In the genomic region with DNA sequence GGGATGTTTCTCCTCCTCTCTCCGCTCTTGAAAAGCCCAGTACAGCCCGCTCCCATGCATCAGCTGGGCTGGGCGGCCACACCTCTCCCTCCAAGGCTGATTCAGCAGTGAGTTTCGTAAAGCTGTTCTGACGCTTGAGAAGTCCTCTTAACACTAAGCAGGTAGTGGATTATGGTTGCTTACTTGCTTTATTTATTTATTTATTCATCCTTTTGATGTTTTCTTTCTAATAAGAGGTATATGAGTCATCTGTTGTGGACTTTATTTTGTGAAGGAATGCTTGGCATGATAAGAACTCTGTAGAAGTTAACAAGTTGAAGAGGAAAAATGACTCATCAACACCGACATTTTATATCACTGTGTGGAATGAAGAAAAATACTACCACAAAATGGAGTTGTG, we compare ENCODE assay signal across 14 cellular contexts.
A peak's percentile ranks its signal among the peaks of the same experiment; 100 is the strongest.
DNase-seq lines count a peak whose midpoint lies in the region; ATAC-seq and TF ChIP-seq lines count a peak whose summit lies in the region.
"Had no signal": no experiment of that assay in that cellular context is flagged by ENCODE, and none has a peak within 500 bp of the region (broad histone marks: within the 10 kb centered on the region; RNA-seq: fewer than 3 reads in every experiment).

No MANE protein-coding gene starts in this region.

- peaks cover 6% of the 10 kb centered on the region for H3K4me1 Mint-ChIP-seq in MCF 10A (ENCODE audit: insufficient read depth, unreplicated experiment)
- H3K4me1 Mint-ChIP-seq in effector memory CD8-positive, alpha-beta T cell (ENCODE audit: low read depth in 2 of 2) = no peaks in the 10 kb centered on the region
- H3K4me1 Mint-ChIP-seq: naive B cell had no signal

- DNase-seq in MCF 10A (ENCODE audit: unreplicated experiment) = peak; percentile 83
- no peak for DNase-seq in breast epithelium (ENCODE audit: low spot score in 2 of 2)
- peak; percentile 36 for DNase-seq in T1000 (lab: John Stamatoyannopoulos, UW)
- no peak for DNase-seq in left ventricle myocardium superior
- no peak for DNase-seq in smooth muscle cell (lab: John Stamatoyannopoulos, UW; ENCODE audit: unreplicated experiment)
- DNase-seq in esophagus squamous epithelium (lab: John Stamatoyannopoulos, UW) = no peak
- DNase-seq in effector memory CD8-positive, alpha-beta T cell = no peak
- no peak for DNase-seq in amygdala (lab: John Stamatoyannopoulos, UW)
- DNase-seq: activated CD4-positive, alpha-beta memory T cell treated with anti-CD3 and anti-CD28 coated beads for 36 hours; gastrocnemius medialis; KBM-7; naive B cell; substantia nigra had no signal

- H3K9me3 Mint-ChIP-seq in MCF 10A (ENCODE audit: unreplicated experiment) = peaks cover 7% of the 10 kb centered on the region
- H3K9me3 Mint-ChIP-seq in effector memory CD8-positive, alpha-beta T cell = peaks cover 0 to 6% of the 10 kb centered on the region in 2 donors
- H3K9me3 Mint-ChIP-seq: activated CD4-positive, alpha-beta memory T cell treated with anti-CD3 and anti-CD28 coated beads for 36 hours had no signal

- CTCF ChIA-PET in MCF 10A (lab: Yijun Ruan, JAX) = interaction anchor here (1.2 to 2.0 kb wide), 2 partner anchors 66 to 124 kb away, joined by 6 read pairs; no protein-coding TSS in a partner anchor

- no peaks in the 10 kb centered on the region for H3K27me3 ChIP-seq in breast epithelium
- no peaks in the 10 kb centered on the region for H3K27me3 ChIP-seq in smooth muscle cell (ENCODE audit: low read depth)
- no peaks in the 10 kb centered on the region for H3K27me3 ChIP-seq in esophagus squamous epithelium
- H3K27me3 ChIP-seq: gastrocnemius medialis had no signal

- intact Hi-C loops in MCF 10A (cut with micrococcal nuclease) (loop anchor here (5.0 kb wide), 1 partner anchor 63 kb away; no protein-coding TSS in a partner anchor), breast epithelium (cut with DNase I; ENCODE audit: low total_unique reads) (no loop called here), left ventricle myocardium superior (cut with micrococcal nuclease) (no loop called here), esophagus squamous epithelium (cut with DNase I) (no loop called here)

- no peaks in the 10 kb centered on the region for H3K4me1 ChIP-seq in breast epithelium
- H3K4me1 ChIP-seq in smooth muscle cell (ENCODE audit: low read depth) = no peaks in the 10 kb centered on the region
- no peaks in the 10 kb centered on the region for H3K4me1 ChIP-seq in esophagus squamous epithelium
- H3K4me1 ChIP-seq: gastrocnemius medialis had no signal

- H3K27ac ChIP-seq in breast epithelium = no peak overlapping the region
- H3K27ac ChIP-seq in smooth muscle cell (ENCODE audit: low read depth) = no peak overlapping the region
- H3K27ac ChIP-seq in esophagus squamous epithelium = peak overlapping the region in 1 of 4 donors; percentile 17
- H3K27ac ChIP-seq: 22Rv1 had no signal

- H3K79me2 ChIP-seq in smooth muscle cell (ENCODE audit: low read depth) = no peaks in the 10 kb centered on the region

- H3K9me3 ChIP-seq in breast epithelium = no peaks in the 10 kb centered on the region
- H3K9me3 ChIP-seq in smooth muscle cell (replicated peaks; ENCODE audit: low read depth) = no peaks in the 10 kb centered on the region
- no peaks in the 10 kb centered on the region for H3K9me3 ChIP-seq in esophagus squamous epithelium
- H3K9me3 ChIP-seq: gastrocnemius medialis had no signal

- H4K20me1 ChIP-seq in smooth muscle cell (ENCODE audit: low read depth) = no peaks in the 10 kb centered on the region

- H3K36me3 ChIP-seq in breast epithelium = no peaks in the 10 kb centered on the region
- no peaks in the 10 kb centered on the region for H3K36me3 ChIP-seq in smooth muscle cell (ENCODE audit: low read depth)
- no peaks in the 10 kb centered on the region for H3K36me3 ChIP-seq in esophagus squamous epithelium
- H3K36me3 ChIP-seq: gastrocnemius medialis had no signal

- TF ChIP-seq CTCF in MCF 10A (IDR thresholded peaks at IDR 0.05; ENCODE audit: unreplicated experiment) = no peak
- no peak for TF ChIP-seq CTCF in breast epithelium (IDR thresholded peaks at IDR 0.05)
- no peak for TF ChIP-seq CTCF in smooth muscle cell (IDR thresholded peaks at IDR 0.05; ENCODE audit: borderline replicate concordance, insufficient read depth, poor library complexity, severe bottlenecking)
- no peak for TF ChIP-seq CTCF in esophagus squamous epithelium (IDR thresholded peaks at IDR 0.05)

- H3K4me3 ChIP-seq in breast epithelium (no peak overlapping the region), smooth muscle cell (no peak overlapping the region), esophagus squamous epithelium (no peak overlapping the region)
- H3K4me3 ChIP-seq: gastrocnemius medialis had no signal

- H2AFZ ChIP-seq in smooth muscle cell (ENCODE audit: low read depth) = no peak overlapping the region

- no peaks in the 10 kb centered on the region for H3F3A ChIP-seq in smooth muscle cell (ENCODE audit: low read depth)

- H3K36me3 Mint-ChIP-seq in MCF 10A (ENCODE audit: insufficient read depth, unreplicated experiment) = no peaks in the 10 kb centered on the region
- no peaks in the 10 kb centered on the region for H3K36me3 Mint-ChIP-seq in effector memory CD8-positive, alpha-beta T cell (ENCODE audit: insufficient read depth)
- H3K36me3 Mint-ChIP-seq: activated CD4-positive, alpha-beta memory T cell treated with anti-CD3 and anti-CD28 coated beads for 36 hours; naive B cell had no signal

- H3K4me3 Mint-ChIP-seq in MCF 10A (ENCODE audit: unreplicated experiment) = peak overlapping the region; percentile 7
- H3K4me3 Mint-ChIP-seq in effector memory CD8-positive, alpha-beta T cell = no peak overlapping the region
- H3K4me3 Mint-ChIP-seq: activated CD4-positive, alpha-beta memory T cell treated with anti-CD3 and anti-CD28 coated beads for 36 hours; naive B cell had no signal

- peak overlapping the region; percentile 84 for H3K27ac Mint-ChIP-seq in MCF 10A (ENCODE audit: low read depth, unreplicated experiment)
- H3K27ac Mint-ChIP-seq in effector memory CD8-positive, alpha-beta T cell = peak overlapping the region in 1 of 2 donors; percentile 67
- H3K27ac Mint-ChIP-seq: activated CD4-positive, alpha-beta memory T cell treated with anti-CD3 and anti-CD28 coated beads for 36 hours; naive B cell had no signal

- POLR2A ChIA-PET in MCF 10A (lab: Yijun Ruan, JAX) = interaction anchor here (0.7 to 3.7 kb wide), 5 partner anchors 8 to 148 kb away, joined by 3 to 16 read pairs (median 4); no protein-coding TSS in a partner anchor

- ATAC-seq in left ventricle myocardium superior = peak; percentile 26
- no peak for ATAC-seq in effector memory CD8-positive, alpha-beta T cell (replicated peaks)
- ATAC-seq: gastrocnemius medialis had no signal

- 34% methylated on average over 6 of the region's 6 CpGs for WGBS in smooth muscle cell (ENCODE audit: low lambda C conversion rate)
- whole genome bisulfite sequencing in esophagus squamous epithelium, 2 donors = 64 to 73% methylated on average over 6 of the region's 6 CpGs

- peak overlapping the region; percentile 19 for H3K4me2 ChIP-seq in smooth muscle cell

- no TSS peak for BruUV-seq in MCF 10A (replicated peaks; lab: Mats Ljungman, UMichigan)

- H3K9ac ChIP-seq in smooth muscle cell (ENCODE audit: low read depth) = no peak overlapping the region

- H3K27me3 Mint-ChIP-seq in MCF 10A (ENCODE audit: insufficient read depth, unreplicated experiment) = no peaks in the 10 kb centered on the region
- no peaks in the 10 kb centered on the region for H3K27me3 Mint-ChIP-seq in effector memory CD8-positive, alpha-beta T cell
- H3K27me3 Mint-ChIP-seq: activated CD4-positive, alpha-beta memory T cell treated with anti-CD3 and anti-CD28 coated beads for 36 hours had no signal

- no peak for TF ChIP-seq POLR2A in breast epithelium (IDR thresholded peaks at IDR 0.05)
- TF ChIP-seq POLR2A in esophagus squamous epithelium (IDR thresholded peaks at IDR 0.05) = no peak

Comparison
In these comparisons a context has a peak if more than half of its experiments do, and no peak if none do; other contexts are left out.
1. DNase-seq: peak in MCF 10A (single experiment) and T1000 (single experiment); none in breast epithelium (0 of 2), left ventricle myocardium superior (single experiment), smooth muscle cell (single experiment), esophagus squamous epithelium (single experiment), effector memory CD8-positive, alpha-beta T cell (0 of 3) and amygdala (0 of 56).